In genomic region chr15:68814596-68814995, GRCh38 we compare ENCODE assay signal across 16 cellular contexts. TPM values are rescaled to one million over a fixed set of nuclear protein-coding genes. Genes with fewer than 3 reads are reported as not detected.
DNase-seq lines count a peak whose midpoint lies in the region; ATAC-seq and TF ChIP-seq lines count a peak whose summit lies in the region.
"Had no signal": no experiment of that assay in that cellular context is flagged by ENCODE, and none has a peak within 500 bp of the region (broad histone marks: within the 10 kb centered on the region; RNA-seq: fewer than 3 reads in every experiment).

No MANE protein-coding gene starts in this region.

- no peak for ATAC-seq in GM23338
- ATAC-seq in activated naive CD8-positive, alpha-beta T cell treated with anti-CD3 and anti-CD28 coated beads, Interleukin-2, amount 50 U/mL, for 24 hours = no peak
- ATAC-seq in GM19395 (IDR thresholded peaks at IDR 0.05; ENCODE audit: unreplicated experiment) = no peak

- H3K27ac ChIP-seq in GM23338 (ENCODE audit: low read depth) = no peak overlapping the region
- H3K27ac ChIP-seq in dorsolateral prefrontal cortex = peak overlapping the region in 29 of 59 donors; percentile 0 to 99 (median 36)

- H3K27me3 ChIP-seq in GM23338 (ENCODE audit: insufficient read depth) (0 out of 2 replicates have a peak, but pooled peaks cover 9% of the 10 kb centered on the region), dorsolateral prefrontal cortex (no peaks in the 10 kb centered on the region)
- H3K27me3 ChIP-seq: MG63, right atrium auricular region, upper lobe of left lung had no signal

- no peaks in the 10 kb centered on the region for H3K36me3 ChIP-seq in GM23338 (ENCODE audit: insufficient read depth)
- H3K36me3 ChIP-seq: right atrium auricular region, upper lobe of left lung had no signal

- peaks cover 35% of the 10 kb centered on the region for H3K36me3 Mint-ChIP-seq in T-helper 2 cell treated with Interferon-gamma antibody and Interleukin-4, amounts not matched to agents 5 μg/mL and 100 μg/mL, for 36 hours (ENCODE audit: low read depth)
- H3K36me3 Mint-ChIP-seq in GM23338 (ENCODE audit: low read depth) = peaks cover 36% of the 10 kb centered on the region
- peaks cover 40% of the 10 kb centered on the region for H3K36me3 Mint-ChIP-seq in activated naive CD8-positive, alpha-beta T cell treated with anti-CD3 and anti-CD28 coated beads, Interleukin-2, amount 50 U/mL, for 24 hours (ENCODE audit: low read depth)
- H3K36me3 Mint-ChIP-seq in neural crest cell (ENCODE audit: low read depth) = peaks cover 17% of the 10 kb centered on the region

- no peak overlapping the region for H2AFZ ChIP-seq in GM23338

- no peaks in the 10 kb centered on the region for H3K27me3 Mint-ChIP-seq in T-helper 2 cell treated with Interferon-gamma antibody and Interleukin-4, amounts not matched to agents 5 μg/mL and 100 μg/mL, for 36 hours (ENCODE audit: low read depth)
- peaks cover 16% of the 10 kb centered on the region for H3K27me3 Mint-ChIP-seq in GM23338 (ENCODE audit: insufficient read depth, low read depth, poor library complexity)
- no peaks in the 10 kb centered on the region for H3K27me3 Mint-ChIP-seq in activated naive CD8-positive, alpha-beta T cell treated with anti-CD3 and anti-CD28 coated beads, Interleukin-2, amount 50 U/mL, for 24 hours
- H3K27me3 Mint-ChIP-seq in neural crest cell (ENCODE audit: low read depth) = peaks cover 4% of the 10 kb centered on the region

- peak overlapping the region; percentile 35 for H3K27ac Mint-ChIP-seq in T-helper 2 cell treated with Interferon-gamma antibody and Interleukin-4, amounts not matched to agents 5 μg/mL and 100 μg/mL, for 36 hours
- H3K27ac Mint-ChIP-seq in GM23338 (no peak overlapping the region), neural crest cell (ENCODE audit: unreplicated experiment) (no peak overlapping the region)
- peak overlapping the region; percentile 29 for H3K27ac Mint-ChIP-seq in activated naive CD8-positive, alpha-beta T cell treated with anti-CD3 and anti-CD28 coated beads, Interleukin-2, amount 50 U/mL, for 24 hours

- peaks cover 75% of the 10 kb centered on the region for H4K20me1 ChIP-seq in GM23338 (replicated peaks; ENCODE audit: insufficient read depth)

- DNase-seq in T-helper 2 cell treated with Interferon-gamma antibody and Interleukin-4, amounts not matched to agents 5 μg/mL and 100 μg/mL, for 36 hours (ENCODE audit: low spot score) = no peak
- DNase-seq in T-helper 2 cell (no peak), GM23338 (ENCODE audit: low spot score) (no peak), neural crest cell (ENCODE audit: low read depth, low spot score) (no peak), kidney tubule cell (ENCODE audit: low spot score) (no peak), dorsolateral prefrontal cortex (no peak)
- DNase-seq in activated naive CD8-positive, alpha-beta T cell treated with anti-CD3 and anti-CD28 coated beads, Interleukin-2, amount 50 U/mL, for 24 hours = no peak
- DNase-seq: 8988T; MG63; NCI-H2081 treated with DMSO at 0.1 percent for 48 hours; NCI-H748 treated with DMSO at 0.1 percent for 48 hours; Right ventricle myocardium superior; stimulated activated CD4-positive, alpha-beta T cell treated with anti-CD3 and anti-CD28 coated beads, Interleukin-2, amount 100 ng/mL, for 48 hours; upper lobe of left lung had no signal

- peaks cover 100% of the 10 kb centered on the region for H3K79me2 ChIP-seq in GM23338 (replicated peaks; ENCODE audit: insufficient read depth)

- no peak overlapping the region for H3K4me3 ChIP-seq in GM23338
- peak overlapping the region in 2 of 59 donors; percentile 27 to 92 for H3K4me3 ChIP-seq in dorsolateral prefrontal cortex
- H3K4me3 ChIP-seq: MG63, right atrium auricular region, upper lobe of left lung had no signal

- H3K4me3 Mint-ChIP-seq in T-helper 2 cell treated with Interferon-gamma antibody and Interleukin-4, amounts not matched to agents 5 μg/mL and 100 μg/mL, for 36 hours = peak overlapping the region; percentile 19
- H3K4me3 Mint-ChIP-seq in GM23338 = peak overlapping the region; percentile 17
- H3K4me3 Mint-ChIP-seq in activated naive CD8-positive, alpha-beta T cell treated with anti-CD3 and anti-CD28 coated beads, Interleukin-2, amount 50 U/mL, for 24 hours = no peak overlapping the region
- H3K4me3 Mint-ChIP-seq in neural crest cell = peak overlapping the region; percentile 79

- peak overlapping the region; percentile 36 for H3K4me2 ChIP-seq in GM23338

- intact Hi-C loops in dorsolateral prefrontal cortex (cut with DNase I) = no loop called here

- no peaks in the 10 kb centered on the region for H3K9me2 ChIP-seq in GM23338 (ENCODE audit: insufficient read depth)

- peaks cover 3% of the 10 kb centered on the region; the same call in 1 of the 2 replicates for H3F3A ChIP-seq in GM23338 (replicated peaks; ENCODE audit: low read depth)

- H3K4me1 Mint-ChIP-seq in T-helper 2 cell treated with Interferon-gamma antibody and Interleukin-4, amounts not matched to agents 5 μg/mL and 100 μg/mL, for 36 hours (ENCODE audit: low read depth) = peaks cover 52% of the 10 kb centered on the region
- H3K4me1 Mint-ChIP-seq in GM23338 (peaks cover 57% of the 10 kb centered on the region), neural crest cell (peaks cover 62% of the 10 kb centered on the region)
- peaks cover 72% of the 10 kb centered on the region for H3K4me1 Mint-ChIP-seq in activated naive CD8-positive, alpha-beta T cell treated with anti-CD3 and anti-CD28 coated beads, Interleukin-2, amount 50 U/mL, for 24 hours

- TF ChIP-seq CTCF in GM23338 (conservative IDR thresholded peaks at IDR 0.05; ENCODE audit: low read depth in 2 of 2) = no peak
- no peak for TF ChIP-seq CTCF in neural crest cell (conservative IDR thresholded peaks at IDR 0.05)
- no peak for TF ChIP-seq CTCF in dorsolateral prefrontal cortex (IDR thresholded peaks at IDR 0.05 in 54 of 56, conservative IDR thresholded peaks at IDR 0.05 in 2 of 56; ENCODE audit: low read depth in 1 of 56, partially characterized antibody in 56 of 56)

- H3K9me3 Mint-ChIP-seq in T-helper 2 cell treated with Interferon-gamma antibody and Interleukin-4, amounts not matched to agents 5 μg/mL and 100 μg/mL, for 36 hours = no peaks in the 10 kb centered on the region
- no peaks in the 10 kb centered on the region for H3K9me3 Mint-ChIP-seq in GM23338
- no peaks in the 10 kb centered on the region for H3K9me3 Mint-ChIP-seq in activated naive CD8-positive, alpha-beta T cell treated with anti-CD3 and anti-CD28 coated beads, Interleukin-2, amount 50 U/mL, for 24 hours
- no peaks in the 10 kb centered on the region for H3K9me3 Mint-ChIP-seq in neural crest cell

- H3K4me1 ChIP-seq in GM23338 (ENCODE audit: insufficient read depth) = peaks cover 53% of the 10 kb centered on the region

TF ChIP-seq in GM23338, 12 proteins besides CTCF, POLR2A, EP300 and RAD21 (continues in another document):
- TF ChIP-seq JUNB (IDR thresholded peaks at IDR 0.05; ENCODE audit: unreplicated experiment) (no peak), ZNF114 (CRISPR knock-in tag; IDR thresholded peaks at IDR 0.05) (no peak), EZH2 (IDR thresholded peaks at IDR 0.05; ENCODE audit: low read depth, unreplicated experiment) (no peak), EZH2phosphoT487 (IDR thresholded peaks at IDR 0.05; ENCODE audit: unreplicated experiment) (no peak), ZNF331 (CRISPR knock-in tag; IDR thresholded peaks at IDR 0.05; ENCODE audit: low read depth) (no peak), REST (IDR thresholded peaks at IDR 0.05; ENCODE audit: unreplicated experiment) (no peak)

RNA-seq across cellular contexts. Expression of gene ANP32A, which starts 6.1 kb away (rescaled TPM):
- total RNA-seq in GM23338 (2014; rRNA removed; shearing (Covaris generic)) = 190 and 204 TPM in 2 replicates
- 291 and 304 TPM in 2 replicates for polyA plus RNA-seq in GM23338 (2016; fragmentation: Nextera tagmentation; extraction: Ambion mirVana)
- total RNA-seq in neural crest cell (355 and 367 TPM in 2 replicates), dorsolateral prefrontal cortex (100 to 1,000 TPM in 110 of 120 experiments, 10 to 100 TPM in 10; 83.9 to 167 (median 121) TPM)

Comparison
In these comparisons a context has a peak if more than half of its experiments do, and no peak if none do; other contexts are left out.
1. H3K27ac Mint-ChIP-seq: peak in T-helper 2 cell treated with Interferon-gamma antibody and Interleukin-4, amounts not matched to agents 5 μg/mL and 100 μg/mL, for 36 hours (single experiment) and activated naive CD8-positive, alpha-beta T cell treated with anti-CD3 and anti-CD28 coated beads, Interleukin-2, amount 50 U/mL, for 24 hours (single experiment); none in GM23338 (single experiment) and neural crest cell (single experiment).